Comparison of ENCODE assay signal across 13 cellular contexts in the genomic region with DNA sequence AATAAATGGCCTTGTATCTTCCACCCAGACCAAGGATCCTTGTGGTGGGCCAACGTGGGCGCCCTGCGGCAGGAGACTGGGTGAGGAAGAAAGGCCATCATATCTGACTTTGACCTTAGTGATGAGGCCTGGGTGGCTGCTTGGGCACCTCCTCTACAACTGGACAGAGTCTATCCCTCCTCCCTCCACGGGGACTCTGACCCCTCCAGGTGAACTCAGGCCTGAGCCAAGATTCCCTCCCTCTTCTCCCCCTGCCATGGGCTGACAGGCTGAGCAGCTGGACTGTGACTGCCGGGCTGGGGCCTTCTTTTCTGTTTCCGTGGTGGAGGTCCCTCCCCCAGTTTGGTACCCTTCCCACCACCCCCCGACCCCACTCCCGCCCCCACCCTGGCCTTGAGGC. TPM values are rescaled to one million over a fixed set of nuclear protein-coding genes. Genes with fewer than 3 reads are reported as not detected.
A peak's percentile ranks its signal among the peaks of the same experiment; 100 is the strongest.
DNase-seq lines count a peak whose midpoint lies in the region; ATAC-seq, FAIRE-seq and TF ChIP-seq lines count a peak whose summit lies in the region.
"Had no signal": no experiment of that assay in that cellular context is flagged by ENCODE, and none has a peak within 500 bp of the region (broad histone marks: within the 10 kb centered on the region; RNA-seq: fewer than 3 reads in every experiment).

No MANE protein-coding gene starts in this region.

- CTCF ChIA-PET in CD4-positive, alpha-beta T cell (lab: Charles Lee) = no interaction called here

- H3K4me1 Mint-ChIP-seq in CD4-positive, alpha-beta T cell (ENCODE audit: low read depth) = peaks cover 4% of the 10 kb centered on the region

- whole genome bisulfite sequencing in pancreas, 2 donors = 45 to 47% methylated on average over 8 of the region's 8 CpGs

- POLR2A ChIA-PET in CD4-positive, alpha-beta T cell (lab: Charles Lee) = no interaction called here

- H3K36me3 ChIP-seq in breast epithelium = no peaks in the 10 kb centered on the region
- no peaks in the 10 kb centered on the region for H3K36me3 ChIP-seq in pancreas

- TF ChIP-seq CTCF in CD4-positive, alpha-beta T cell (IDR thresholded peaks at IDR 0.05) = no peak
- TF ChIP-seq CTCF in breast epithelium (IDR thresholded peaks at IDR 0.05) = no peak
- no peak for TF ChIP-seq CTCF in pancreas (IDR thresholded peaks at IDR 0.05)
- no peak for TF ChIP-seq CTCF in foreskin fibroblast (IDR thresholded peaks at IDR 0.05; ENCODE audit: low read depth, low read length)

- H3K27ac Mint-ChIP-seq in CD4-positive, alpha-beta T cell = no peak overlapping the region

- DNase-seq in CD4-positive, alpha-beta T cell = no peak
- DNase-seq in breast epithelium (ENCODE audit: low spot score in 2 of 2) = no peak
- peak in 3 of 6 donors; percentile 47 to 55 (median 52) for DNase-seq in pancreas
- no peak for DNase-seq in foreskin fibroblast
- no peak for DNase-seq in DMS 273 treated with DMSO at 0.1 percent for 48 hours (lab: John Stamatoyannopoulos, UW)
- no peak for DNase-seq in H4 (ENCODE audit: low spot score)
- DNase-seq: activated CD8-positive, alpha-beta memory T cell treated with anti-CD3 and anti-CD28 coated beads for 24 hours; anterior cingulate cortex; islet precursor cell; NCI-H1105 treated with DMSO at 0.1 percent for 48 hours; psoas muscle; T-cell had no signal

- FAIRE-seq in pancreas (lab: Jason Lieb, UNC) = no peak

- H3K27me3 Mint-ChIP-seq in CD4-positive, alpha-beta T cell = no peaks in the 10 kb centered on the region
- H3K27me3 Mint-ChIP-seq: T-cell had no signal

- H3K4me3 ChIP-seq in breast epithelium (no peak overlapping the region), pancreas (no peak overlapping the region), foreskin fibroblast (ENCODE audit: low read depth in 1 of 2, low read length in 2 of 2) (no peak overlapping the region)
- H3K4me3 ChIP-seq: psoas muscle had no signal

- no peaks in the 10 kb centered on the region for H3K9me3 ChIP-seq in CD4-positive, alpha-beta T cell (ENCODE audit: control insufficient read depth, low read length)
- H3K9me3 ChIP-seq in breast epithelium = no peaks in the 10 kb centered on the region
- H3K9me3 ChIP-seq in pancreas = no peaks in the 10 kb centered on the region
- H3K9me3 ChIP-seq: psoas muscle had no signal

- TF ChIP-seq POLR2A in breast epithelium (IDR thresholded peaks at IDR 0.05) = no peak

- H3K4me1 ChIP-seq in breast epithelium = peaks cover 15 to 17% of the 10 kb centered on the region in 2 donors
- H3K4me1 ChIP-seq in pancreas = peaks cover 27 to 44% (median 40%) of the 10 kb centered on the region in 3 donors

- no peaks in the 10 kb centered on the region for H3K27me3 ChIP-seq in CD4-positive, alpha-beta T cell (ENCODE audit: control insufficient read depth, insufficient read depth, low read length)
- no peaks in the 10 kb centered on the region for H3K27me3 ChIP-seq in breast epithelium
- H3K27me3 ChIP-seq in pancreas = no peaks in the 10 kb centered on the region

- peak overlapping the region; percentile 7 for H3K4me3 Mint-ChIP-seq in CD4-positive, alpha-beta T cell
- H3K4me3 Mint-ChIP-seq: T-cell had no signal

- H3K36me3 Mint-ChIP-seq in CD4-positive, alpha-beta T cell (ENCODE audit: low read depth) = peaks cover 37% of the 10 kb centered on the region

- H3K9me3 Mint-ChIP-seq in CD4-positive, alpha-beta T cell = no peaks in the 10 kb centered on the region
- H3K9me3 Mint-ChIP-seq: T-cell had no signal

- ATAC-seq in CD4-positive, alpha-beta T cell (ENCODE audit: poor library complexity) = no peak
- ATAC-seq in pancreas = peak in 1 of 4 donors; percentile 8
- ATAC-seq: esophagus mucosa, psoas muscle, T-cell had no signal

- H3K27ac ChIP-seq in CD4-positive, alpha-beta T cell (ENCODE audit: low read depth, low read length) = no peak overlapping the region
- H3K27ac ChIP-seq in breast epithelium (peak overlapping the region; percentile 80 to 94), pancreas (peak overlapping the region in 3 of 4 donors; percentile 11 to 89 (median 86))

- intact Hi-C loops in CD4-positive, alpha-beta T cell (cut with DNase I, micrococcal nuclease) = no loop called here
- intact Hi-C loops in breast epithelium (cut with DNase I; ENCODE audit: low total_unique reads) (loop anchor here (1.0 kb wide), 1 partner anchor 16 kb away; no protein-coding TSS in a partner anchor), pancreas (cut with DNase I) (no loop called here)

RNA-seq across cellular contexts. Expression of a gene that starts 1.4 kb away (rescaled TPM):
- total RNA-seq in CD4-positive, alpha-beta T cell = 1 to 10 TPM; 1.6 to 2.6 TPM
- total RNA-seq in breast epithelium (10 to 100 TPM; 24.3 to 67.0 (median 44.8) TPM), pancreas (10 to 100 TPM; 20.7 to 48.7 (median 42.2) TPM)
- 10 to 100 TPM; 45.7 to 71.3 TPM for polyA plus RNA-seq in pancreas
- not detected in 2 replicates for total RNA-seq in H4 (2014; rRNA removed; shearing (Covaris generic))

RNA-seq across cellular contexts. Expression of a gene that starts 28.0 kb away (rescaled TPM):
- 1 to 10 TPM; 7.4 to 7.8 TPM for total RNA-seq in CD4-positive, alpha-beta T cell
- 10 to 100 TPM; 11.1 to 16.2 (median 14.3) TPM for total RNA-seq in breast epithelium
- 1 to 10 TPM; 5.7 to 8.2 (median 6.6) TPM for total RNA-seq in pancreas
- polyA plus RNA-seq in pancreas = 1 to 10 TPM; 5.4 to 8.5 TPM
- 23.3 and 28.3 TPM in 2 replicates for total RNA-seq in H4 (2014; rRNA removed; shearing (Covaris generic))

RNA-seq across cellular contexts. Expression of a gene that starts 28.1 kb away (rescaled TPM):
- total RNA-seq in CD4-positive, alpha-beta T cell = 10 to 100 TPM; 43.0 to 43.9 TPM
- total RNA-seq in breast epithelium (10 to 100 TPM; 32.3 to 49.5 (median 36.0) TPM), pancreas (10 to 100 TPM; 11.5 to 20.8 (median 13.5) TPM)
- 10 to 100 TPM; 10.8 to 18.0 TPM for polyA plus RNA-seq in pancreas
- 37.0 and 51.6 TPM in 2 replicates for total RNA-seq in H4 (2014; rRNA removed; shearing (Covaris generic))

RNA-seq across cellular contexts. Expression of a gene that starts 37.5 kb away (rescaled TPM):
- total RNA-seq in CD4-positive, alpha-beta T cell = 10 to 100 TPM; 35.0 to 35.8 TPM
- total RNA-seq in breast epithelium (10 to 100 TPM; 26.1 to 52.7 (median 40.6) TPM), pancreas (10 to 100 TPM in 4 of 6 donors, 1 to 10 TPM in 2; 8.7 to 20.4 (median 10.4) TPM)
- polyA plus RNA-seq in pancreas = 10 to 100 TPM in 1 of 2 donors, 1 to 10 TPM in 1; 9.2 to 10.1 TPM
- 17.8 and 26.8 TPM in 2 replicates for total RNA-seq in H4 (2014; rRNA removed; shearing (Covaris generic))

RNA-seq across cellular contexts. Expression of a gene that starts 37.7 kb away (rescaled TPM):
- 1 to 10 TPM; 2.8 to 4.7 TPM for total RNA-seq in CD4-positive, alpha-beta T cell
- total RNA-seq in breast epithelium = 1 to 10 TPM; 3.0 to 7.6 (median 7.2) TPM
- total RNA-seq in pancreas = 1 to 10 TPM; 1.1 to 2.9 (median 1.5) TPM
- polyA plus RNA-seq in pancreas = 1 to 10 TPM; 4.2 to 5.2 TPM
- 7.1 and 7.3 TPM in 2 replicates for total RNA-seq in H4 (2014; rRNA removed; shearing (Covaris generic))

Comparison
In these comparisons a context has a peak if more than half of its experiments do, and no peak if none do; other contexts are left out.
1. RNA of a gene that starts 1.4 kb away (total RNA-seq): 20.7 to 48.7 TPM in pancreas and 24.3 to 67.0 TPM in breast epithelium; 1.6 to 2.6 TPM in CD4-positive, alpha-beta T cell and not detected in H4; every median in the first group is over 4 times any median in the second.